Comparison of ENCODE assay signal across 26 cellular contexts in genomic region chr4:162787120-162787519, GRCh38.
"Had no signal": no experiment of that assay in that cellular context is flagged by ENCODE, and none has a peak within 500 bp of the region (broad histone marks: within the 10 kb centered on the region; RNA-seq: fewer than 3 reads in every experiment).

No MANE protein-coding gene starts in this region.

- DNase-seq: colonic mucosa; cortex of kidney; dermis blood vessel endothelial cell; dorsolateral prefrontal cortex; effector CD4-positive, alpha-beta T cell; effector CD8-positive, alpha-beta T cell; effector memory CD4-positive, alpha-beta T cell; effector memory CD8-positive, alpha-beta T cell; endodermal cell; erythroblast; esophagus squamous epithelium; foreskin fibroblast; foreskin keratinocyte; foreskin melanocyte; gastrocnemius medialis; glutamatergic neuron; head of caudate nucleus; heart left ventricle; heart right ventricle had no signal

- ATAC-seq: effector memory CD8-positive, alpha-beta T cell; esophagus mucosa; foreskin keratinocyte; gastrocnemius medialis; gastroesophageal sphincter; heart left ventricle; heart right ventricle had no signal

- H3K4me1 ChIP-seq: colonic mucosa, esophagus muscularis mucosa, foreskin keratinocyte, gastrocnemius medialis, gastroesophageal sphincter, heart left ventricle, heart right ventricle had no signal

- FAIRE-seq: colon, endothelial cell of umbilical vein had no signal

- H3K36me3 ChIP-seq: colonic mucosa, esophagus muscularis mucosa, esophagus squamous epithelium, gastrocnemius medialis, gastroesophageal sphincter, heart left ventricle, heart right ventricle had no signal

- H3K4me3 ChIP-seq: colonic mucosa, coronary artery, dorsolateral prefrontal cortex, esophagus muscularis mucosa, esophagus squamous epithelium, gastrocnemius medialis, gastroesophageal sphincter, heart left ventricle, heart right ventricle had no signal

- H3K9me3 ChIP-seq: colonic mucosa, esophagus muscularis mucosa, esophagus squamous epithelium, gastrocnemius medialis, gastroesophageal sphincter, heart left ventricle, heart right ventricle had no signal

- H3K27me3 ChIP-seq: colonic mucosa, dorsolateral prefrontal cortex, esophagus muscularis mucosa, esophagus squamous epithelium, foreskin keratinocyte, gastrocnemius medialis, gastroesophageal sphincter, heart left ventricle, heart right ventricle had no signal

- H3K27ac ChIP-seq: colonic mucosa, coronary artery, dorsolateral prefrontal cortex, epithelial cell of prostate, esophagus muscularis mucosa, esophagus squamous epithelium, foreskin keratinocyte, gastrocnemius medialis, gastroesophageal sphincter, heart left ventricle, heart right ventricle had no signal
